Comparison of ENCODE assay signal across 8 cellular contexts in genomic region chr5:76690704-76691469, GRCh38. TPM values are rescaled to one million over a fixed set of nuclear protein-coding genes. Genes with fewer than 3 reads are reported as not detected.
DNase-seq lines count a peak whose midpoint lies in the region; ATAC-seq and FAIRE-seq lines count a peak whose summit lies in the region.
"Had no signal": no experiment of that assay in that cellular context is flagged by ENCODE, and none has a peak within 500 bp of the region (broad histone marks: within the 10 kb centered on the region; RNA-seq: fewer than 3 reads in every experiment).

No MANE protein-coding gene starts in this region.

- H3K9me3 ChIP-seq in adipocyte (ENCODE audit: control insufficient read depth, low read length) (no peaks in the 10 kb centered on the region), small intestine (ENCODE audit: control insufficient read depth, low read depth) (no peaks in the 10 kb centered on the region)

- H3K27me3 ChIP-seq in adipocyte (replicated peaks; ENCODE audit: control insufficient read depth, insufficient read depth, low read length) (no peaks in the 10 kb centered on the region), small intestine (ENCODE audit: control insufficient read depth in 2 of 2, insufficient read depth in 2 of 2, low read length in 2 of 2) (no peaks in the 10 kb centered on the region)

- peak overlapping the region; percentile 2 to 64 for H3K27ac ChIP-seq in small intestine (ENCODE audit: low read depth in 1 of 2, low read length in 1 of 2)

- no peak for ATAC-seq in HG03175 (IDR thresholded peaks at IDR 0.05; ENCODE audit: unreplicated experiment)

- WGBS in small intestine, 3 donors, result 69 to 91% (median 80%) methylated on average over 7 of the region's 7 CpGs

- FAIRE-seq in small intestine (lab: Jason Lieb, UNC), result no peak

- H3K9ac ChIP-seq in adipocyte (ENCODE audit: low read length), result peak overlapping the region; percentile 67

- peak overlapping the region; percentile 5 for H3K4me3 ChIP-seq in adipocyte (ENCODE audit: low read length)
- H3K4me3 ChIP-seq in small intestine (ENCODE audit: low read depth in 1 of 2, low read length in 2 of 2), result no peak overlapping the region

- H3K36me3 ChIP-seq in adipocyte (ENCODE audit: control insufficient read depth, insufficient read depth, low read length, severe bottlenecking) (no peaks in the 10 kb centered on the region), small intestine (ENCODE audit: control insufficient read depth in 2 of 2, insufficient read depth in 2 of 2, low read length in 2 of 2) (peaks cover 5 to 9% of the 10 kb centered on the region in 2 donors)

- DNase-seq in HT-29 (ENCODE audit: low spot score) (peak; percentile 61), adipocyte (ENCODE audit: low read depth) (peak; percentile 83), glomerular visceral epithelial cell (ENCODE audit: extremely low spot score) (peak; percentile 33), small intestine (peak; percentile 23), NOMO-1 (lab: John Stamatoyannopoulos, UW; ENCODE audit: unreplicated experiment in 2 of 2) (no peak)
- DNase-seq in stimulated activated CD4-positive, alpha-beta T cell treated with anti-CD3 and anti-CD28 coated beads, Interleukin-2, amount 100 ng/mL, for 24 hours, result no peak
- DNase-seq: NCI-H524 had no signal

- H3K4me1 ChIP-seq in adipocyte (ENCODE audit: control insufficient read depth, insufficient read depth, low read length), result peaks cover 41% of the 10 kb centered on the region
- no peaks in the 10 kb centered on the region for H3K4me1 ChIP-seq in small intestine (ENCODE audit: control insufficient read depth in 2 of 2, insufficient read depth in 1 of 2, low read depth in 1 of 2, low read length in 1 of 2)

RNA-seq across cellular contexts. Expression of gene F2R, which starts 25.0 kb away (rescaled TPM):
- 30.3 and 43.6 TPM in 2 replicates for total RNA-seq in HT-29 (2014; rRNA removed; shearing (Covaris generic))
- 1 to 10 TPM in 2 of 3 donors, under 1 TPM in 1; 0.45 to 9.8 (median 2.4) TPM for polyA plus RNA-seq in small intestine

Comparison
In these comparisons a context has a peak if more than half of its experiments do, and no peak if none do; other contexts are left out.
1. DNase-seq: peak in HT-29 (single experiment), adipocyte (single experiment), glomerular visceral epithelial cell (single experiment) and small intestine (single experiment); none in stimulated activated CD4-positive, alpha-beta T cell treated with anti-CD3 and anti-CD28 coated beads, Interleukin-2, amount 100 ng/mL, for 24 hours (0 of 2) and NOMO-1 (0 of 2).